ENCODE assay signal across 8 cellular contexts in genomic region chr16:89686520-89687091, GRCh38. TPM values are rescaled to one million over a fixed set of nuclear protein-coding genes. Genes with fewer than 3 reads are reported as not detected.
A peak's percentile ranks its signal among the peaks of the same experiment; 100 is the strongest.
DNase-seq lines count a peak whose midpoint lies in the region; ATAC-seq and TF ChIP-seq lines count a peak whose summit lies in the region.

Gene CDK10 (plus strand): TSS chr16:89686689. CDS start chr16:89686711, 22 bp downstream.

- H3K4me3 ChIP-seq in mesenchymal stem cell (ENCODE audit: insufficient read depth in 1 of 2, low read depth in 1 of 2, low read length in 2 of 2) = peak within 1 kb of the TSS; percentile 86 to 94

- peak within 1 kb of the TSS; percentile 98 to 99 for H3K18ac ChIP-seq in mesenchymal stem cell (ENCODE audit: low read depth in 1 of 2, low read length in 2 of 2)

- H3K79me1 ChIP-seq in mesenchymal stem cell (replicated peaks; ENCODE audit: low read length, poor library complexity, severe bottlenecking) = peaks cover 23% of the 10 kb centered on the region

- intact Hi-C loops in CD4-positive, alpha-beta T cell (cut with DNase I, micrococcal nuclease) = loop anchor here in 1 of 2 experiments (1.0 kb wide), 2 partner anchors 14 to 29 kb away; partner anchors contain the start of genes CHMP1A and SPATA33

- H4K91ac ChIP-seq in mesenchymal stem cell (ENCODE audit: low read length) = peak within 1 kb of the TSS; percentile 97

- H3K14ac ChIP-seq in mesenchymal stem cell (ENCODE audit: low read length in 2 of 2) = peak within 1 kb of the TSS in 1 of 2 experiments; percentile 87

- H2AFZ ChIP-seq in mesenchymal stem cell (ENCODE audit: low read depth, low read length) = peak within 1 kb of the TSS; percentile 90

- peak within 1 kb of the TSS; percentile 90 for H3K9ac ChIP-seq in mesenchymal stem cell (ENCODE audit: low read length)

- peak within 1 kb of the TSS; percentile 88 for H2BK120ac ChIP-seq in mesenchymal stem cell (ENCODE audit: low read depth, low read length)

- H2BK15ac ChIP-seq in mesenchymal stem cell (ENCODE audit: low read depth, poor library complexity, severe bottlenecking) = peak within 1 kb of the TSS; percentile 92

- no peak within 1 kb of the TSS for H2AK5ac ChIP-seq in mesenchymal stem cell (ENCODE audit: low read length, severe bottlenecking)

- peak within 1 kb of the TSS in 1 of 2 experiments; percentile 54 for H3K23ac ChIP-seq in mesenchymal stem cell (ENCODE audit: low read length in 2 of 2)

- no peaks in the 10 kb centered on the region for H3K9me3 Mint-ChIP-seq in CD4-positive, alpha-beta T cell
- no peaks in the 10 kb centered on the region for H3K9me3 Mint-ChIP-seq in effector memory CD8-positive, alpha-beta T cell

- peak within 1 kb of the TSS; percentile 78 for H3K27ac Mint-ChIP-seq in CD4-positive, alpha-beta T cell
- H3K27ac Mint-ChIP-seq in effector memory CD8-positive, alpha-beta T cell = peak within 1 kb of the TSS; percentile 88 to 95

- peak within 1 kb of the TSS in 1 of 2 experiments; percentile 93 for H3K4ac ChIP-seq in mesenchymal stem cell (ENCODE audit: low read depth in 1 of 2, low read length in 2 of 2)

- POLR2A ChIA-PET in CD4-positive, alpha-beta T cell (lab: Charles Lee) = interaction anchor here (0.7 to 1.5 kb wide), 8 partner anchors 9 to 1047 kb away, joined by 3 to 20 read pairs (median 4); partner anchors contain the start of genes SPATA2L and TCF25

- H3K36me3 ChIP-seq in mesenchymal stem cell (ENCODE audit: control insufficient read depth in 1 of 2, insufficient read depth in 2 of 2, low read depth in 1 of 2, low read length in 2 of 2) = peaks cover 29 to 43% of the 10 kb centered on the region in 2 experiments

- peak; percentile 91 for ATAC-seq in CD4-positive, alpha-beta T cell (ENCODE audit: poor library complexity)
- peak; percentile 85 for ATAC-seq in GM19438 (IDR thresholded peaks at IDR 0.05; ENCODE audit: low read depth, unreplicated experiment)
- peak; percentile 69 for ATAC-seq in HG03571 (IDR thresholded peaks at IDR 0.05; ENCODE audit: unreplicated experiment)
- ATAC-seq in effector memory CD8-positive, alpha-beta T cell (replicated peaks) = peak; percentile 86

- H3K27me3 Mint-ChIP-seq in CD4-positive, alpha-beta T cell = no peaks in the 10 kb centered on the region
- H3K27me3 Mint-ChIP-seq in effector memory CD8-positive, alpha-beta T cell = no peaks in the 10 kb centered on the region

- TF ChIP-seq CTCF in CD4-positive, alpha-beta T cell (IDR thresholded peaks at IDR 0.05) = no peak

- CTCF ChIA-PET in CD4-positive, alpha-beta T cell (lab: Charles Lee) = interaction anchor here (1.5 kb wide), 1 partner anchor 14 kb away, joined by 20 read pairs; the partner anchor contains the start of gene SPATA2L

- peak within 1 kb of the TSS; percentile 99 for H4K8ac ChIP-seq in mesenchymal stem cell (ENCODE audit: low read length)

- peaks cover 15% of the 10 kb centered on the region for H3K4me1 ChIP-seq in mesenchymal stem cell (ENCODE audit: control insufficient read depth, insufficient read depth, low read depth, low read length)

- H3K4me2 ChIP-seq in mesenchymal stem cell (ENCODE audit: low read length, poor library complexity, severe bottlenecking) = peak within 1 kb of the TSS; percentile 87

- H3K4me3 Mint-ChIP-seq in CD4-positive, alpha-beta T cell = peak within 1 kb of the TSS; percentile 94
- peak within 1 kb of the TSS; percentile 92 for H3K4me3 Mint-ChIP-seq in effector memory CD8-positive, alpha-beta T cell

- peak within 1 kb of the TSS; percentile 98 for H2BK5ac ChIP-seq in mesenchymal stem cell (ENCODE audit: low read depth, low read length, poor library complexity, severe bottlenecking)

- H3K27ac ChIP-seq in CD4-positive, alpha-beta T cell (ENCODE audit: low read depth, low read length) = peak within 1 kb of the TSS; percentile 73
- peak within 1 kb of the TSS; percentile 96 for H3K27ac ChIP-seq in mesenchymal stem cell (ENCODE audit: low read length, poor library complexity, severe bottlenecking)

- no peaks in the 10 kb centered on the region for H3K27me3 ChIP-seq in CD4-positive, alpha-beta T cell (ENCODE audit: control insufficient read depth, insufficient read depth, low read length)
- no peaks in the 10 kb centered on the region for H3K27me3 ChIP-seq in mesenchymal stem cell (ENCODE audit: control insufficient read depth in 1 of 2, insufficient read depth in 1 of 2, low read length in 2 of 2)

- WGBS in mesenchymal stem cell = 1% methylated on average over 57 of the region's 67 CpGs

- H2BK12ac ChIP-seq in mesenchymal stem cell (ENCODE audit: low read length in 2 of 2) = no peak within 1 kb of the TSS

- H3K4me1 Mint-ChIP-seq in CD4-positive, alpha-beta T cell (ENCODE audit: low read depth) = peaks cover 5% of the 10 kb centered on the region
- peaks cover 12 to 16% of the 10 kb centered on the region in 2 donors for H3K4me1 Mint-ChIP-seq in effector memory CD8-positive, alpha-beta T cell (ENCODE audit: low read depth in 2 of 2)

- DNase-seq in CD4-positive, alpha-beta T cell = peak; percentile 72 to 92 (median 82)
- peak; percentile 80 to 88 for DNase-seq in NOMO-1 (lab: John Stamatoyannopoulos, UW; ENCODE audit: unreplicated experiment in 2 of 2)
- DNase-seq in activated CD8-positive, alpha-beta memory T cell treated with anti-CD3 and anti-CD28 coated beads for 48 hours (ENCODE audit: low read depth in 2 of 3, low spot score in 2 of 3) = peak; percentile 87 to 91 (median 88)
- peak; percentile 83 to 91 (median 91) for DNase-seq in effector memory CD8-positive, alpha-beta T cell
- peak; percentile 88 for DNase-seq in mesenchymal stem cell
- peak; percentile 88 for DNase-seq in stimulated activated CD8-positive, alpha-beta memory T cell treated with anti-CD3 and anti-CD28 coated beads, Interleukin-12 subunit alpha, Interleukin-12 subunit beta, amount 100 ng/mL, for 4 hours (ENCODE audit: low read depth)

- peaks cover 20% of the 10 kb centered on the region for H3K36me3 Mint-ChIP-seq in CD4-positive, alpha-beta T cell (ENCODE audit: low read depth)
- peaks cover 22% of the 10 kb centered on the region for H3K36me3 Mint-ChIP-seq in effector memory CD8-positive, alpha-beta T cell (ENCODE audit: insufficient read depth)

- H3K9me3 ChIP-seq in CD4-positive, alpha-beta T cell (ENCODE audit: control insufficient read depth, low read length) = no peaks in the 10 kb centered on the region
- H3K9me3 ChIP-seq in mesenchymal stem cell (ENCODE audit: control insufficient read depth, low read length) = no peaks in the 10 kb centered on the region

RNA-seq across cellular contexts. Expression of gene CDK10, which starts in this region (rescaled TPM):
- 10 to 100 TPM; 58.9 to 62.8 TPM for total RNA-seq in CD4-positive, alpha-beta T cell
- polyA plus RNA-seq in mesenchymal stem cell (2013, experiment 1 of 2) = 21.1 TPM
- polyA plus RNA-seq in mesenchymal stem cell (2013, experiment 2 of 2) = 23.0 TPM

Comparison
In these comparisons a context has a peak if more than half of its experiments do, and no peak if none do; other contexts are left out.
1. Peak in every context shown above with its lines: DNase-seq, ATAC-seq, H3K4me3 ChIP-seq and H3K27ac ChIP-seq.